Comparison of ENCODE assay signal across 1 cellular context in genomic region chr12:66055837-66056319, GRCh38.
TF ChIP-seq lines count a peak whose summit lies in the region.

No MANE protein-coding gene starts in this region.

TF ChIP-seq in GM12878, 131 proteins besides CTCF, POLR2A, EP300 and RAD21 (continued from another document and continues in another):
- TF ChIP-seq REST (IDR thresholded peaks at IDR 0.05; ENCODE audit: low read depth, low read length) (no peak), JUND (IDR thresholded peaks at IDR 0.05; ENCODE audit: low read depth, low read length) (no peak), HCFC1 (IDR thresholded peaks at IDR 0.05; ENCODE audit: low read length) (no peak), ZBTB40 (IDR thresholded peaks at IDR 0.05; ENCODE audit: borderline replicate concordance) (no peak), NR2C1 (IDR thresholded peaks at IDR 0.05) (no peak), EED (IDR thresholded peaks at IDR 0.05; ENCODE audit: low read depth) (peak; percentile 67), CBX5 (IDR thresholded peaks at IDR 0.05; ENCODE audit: low read depth) (peak; percentile 62; the same call in 1 of the 2 replicates), CEBPB (IDR thresholded peaks at IDR 0.05; ENCODE audit: borderline replicate concordance in 1 of 2, low read depth in 2 of 2, low read length in 2 of 2) (no peak), TARDBP (IDR thresholded peaks at IDR 0.05; ENCODE audit: borderline replicate concordance) (no peak), SREBF1 (IDR thresholded peaks at IDR 0.05; ENCODE audit: low read length) (no peak), SUZ12 (IDR thresholded peaks at IDR 0.05; ENCODE audit: unreplicated experiment) (no peak), CHD2 (IDR thresholded peaks at IDR 0.05; ENCODE audit: borderline replicate concordance, low read depth, low read length) (no peak), ZNF24 (IDR thresholded peaks at IDR 0.05) (peak; percentile 71), WRNIP1 (IDR thresholded peaks at IDR 0.05; ENCODE audit: borderline replicate concordance, low read depth, low read length) (0 out of 2 replicates have a peak, but pooled peaks have one; percentile 43), ESRRA (IDR thresholded peaks at IDR 0.05; ENCODE audit: low read length) (no peak), PKNOX1 (IDR thresholded peaks at IDR 0.05) (peak; percentile 74), RB1 (IDR thresholded peaks at IDR 0.05; ENCODE audit: borderline replicate concordance) (no peak), MYC (IDR thresholded peaks at IDR 0.05; ENCODE audit: insufficient read depth, insufficient read length, insufficient replicate concordance, low read length, severe bottlenecking) (no peak), PBX3 (IDR thresholded peaks at IDR 0.05; ENCODE audit: insufficient replicate concordance, low read depth, low read length) (peak; percentile 34), SRF (IDR thresholded peaks at IDR 0.05; ENCODE audit: low read depth in 2 of 2, low read length in 2 of 2) (no peak), NKRF (conservative IDR thresholded peaks at IDR 0.05) (0 out of 2 replicates have a peak, but pooled peaks have one; percentile 53), RBBP5 (conservative IDR thresholded peaks at IDR 0.05) (no peak), SPI1 (IDR thresholded peaks at IDR 0.05; ENCODE audit: borderline replicate concordance, insufficient read depth, low read depth, low read length) (peak; percentile 99), NRF1 (conservative IDR thresholded peaks at IDR 0.05; ENCODE audit: low read depth, low read length) (no peak), TCF3 (IDR thresholded peaks at IDR 0.05; ENCODE audit: borderline replicate concordance, insufficient read depth, low read depth, low read length) (peak; percentile 20; the same call in 1 of the 2 replicates), CHD4 (IDR thresholded peaks at IDR 0.05) (no peak), DPF2 (IDR thresholded peaks at IDR 0.05) (peak; percentile 99), BHLHE40 (IDR thresholded peaks at IDR 0.05; ENCODE audit: borderline replicate concordance in 1 of 2, low read depth in 2 of 2, low read length in 1 of 2) (peak; percentile 66 to 74; a peak in 3 of 4 replicates), HSF1 (IDR thresholded peaks at IDR 0.05; ENCODE audit: low read depth, low read length) (no peak), RELA (IDR thresholded peaks at IDR 0.05; ENCODE audit: borderline replicate concordance, partially characterized antibody) (no peak), ETV6 (conservative IDR thresholded peaks at IDR 0.05 in 1 of 2, IDR thresholded peaks at IDR 0.05 in 1 of 2; ENCODE audit: borderline replicate concordance in 1 of 2, low read depth in 1 of 2) (0 out of 4 replicates have a peak, but pooled peaks of 1 of the 2 experiments have one; percentile 40), STAT1 (conservative IDR thresholded peaks at IDR 0.05) (no peak), ZZZ3 (IDR thresholded peaks at IDR 0.05; ENCODE audit: control insufficient read depth, insufficient read length, low read depth) (no peak), SKIL (IDR thresholded peaks at IDR 0.05; ENCODE audit: low read depth, poor library complexity, severe bottlenecking) (peak; percentile 77), RELB (IDR thresholded peaks at IDR 0.05; ENCODE audit: low read depth) (peak; percentile 89), KLF5 (IDR thresholded peaks at IDR 0.05; ENCODE audit: partially characterized antibody) (no peak), ZBED1 (IDR thresholded peaks at IDR 0.05; ENCODE audit: borderline replicate concordance) (no peak), NFIC (IDR thresholded peaks at IDR 0.05; ENCODE audit: low read depth, low read length) (peak; percentile 62; the same call in 1 of the 2 replicates), ZSCAN29 (IDR thresholded peaks at IDR 0.05) (no peak)
